ENCODE assay signal across 8 cellular contexts in the genomic region with DNA sequence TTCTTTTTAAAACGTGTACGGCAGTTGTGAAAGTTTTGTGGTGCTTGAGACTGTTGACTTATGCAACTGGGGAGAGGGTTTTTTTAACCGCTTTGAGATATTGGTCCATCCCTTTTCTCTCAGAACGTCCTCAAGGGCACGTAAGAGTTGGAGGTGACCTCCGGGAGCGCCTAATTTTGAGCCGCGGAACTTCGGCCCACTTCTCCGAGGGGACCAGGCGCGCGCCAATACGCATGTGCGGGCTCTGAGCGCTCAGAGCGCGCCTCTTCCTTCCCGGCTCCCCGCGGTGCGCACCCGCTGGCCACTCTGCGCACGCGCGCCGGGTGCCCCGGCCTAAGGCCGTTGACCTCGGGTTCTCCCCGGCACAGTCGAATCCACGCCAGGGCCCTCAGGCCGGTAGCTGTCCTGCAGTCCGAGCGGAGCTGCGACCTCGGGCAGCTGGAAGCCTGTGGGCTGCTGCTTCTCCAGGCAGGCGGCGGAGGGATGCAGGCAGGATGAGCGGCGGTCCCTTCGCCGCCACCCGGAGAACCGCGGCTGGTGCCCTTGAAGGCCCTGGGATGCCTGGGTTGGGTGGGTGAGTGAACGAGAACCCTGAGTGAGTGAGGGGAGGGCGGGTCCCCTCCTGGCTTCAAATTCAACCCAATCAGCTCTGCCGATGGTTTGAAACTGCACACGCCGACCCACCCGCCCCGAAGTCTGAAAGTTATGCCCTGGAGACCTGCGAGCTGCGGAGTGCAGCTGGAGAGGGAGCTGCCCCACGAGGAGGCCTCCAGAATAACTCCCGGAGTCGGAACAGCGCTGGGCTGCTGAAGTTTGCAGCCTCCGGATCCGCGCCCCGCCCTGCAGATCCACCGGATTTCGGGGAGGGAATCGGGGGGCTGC. TPM values are rescaled to one million over a fixed set of nuclear protein-coding genes. Genes with fewer than 3 reads are reported as not detected.
DNase-seq lines count a peak whose midpoint lies in the region; ATAC-seq, FAIRE-seq and TF ChIP-seq lines count a peak whose summit lies in the region.

No MANE protein-coding gene starts in this region.

- DNase-seq in AG08396 (ENCODE audit: low spot score) (peak; percentile 28), GM20000 (ENCODE audit: low spot score) (peak; percentile 74), kidney (peak; percentile 69), breast epithelium (ENCODE audit: low spot score in 2 of 2) (no peak), RKO (ENCODE audit: low spot score) (no peak), NCI-H526 (lab: John Stamatoyannopoulos, UW) (no peak)

- no peak overlapping the region for H3K9ac ChIP-seq in kidney (ENCODE audit: low read length in 2 of 2)

- H3K36me3 ChIP-seq in kidney (ENCODE audit: control insufficient read depth in 1 of 2, insufficient read depth in 2 of 2, low read length in 2 of 2) (no peaks in the 10 kb centered on the region), breast epithelium (no peaks in the 10 kb centered on the region)

- H3K4me3 ChIP-seq in kidney (ENCODE audit: low read length in 2 of 2): no peak overlapping the region
- H3K4me3 ChIP-seq in breast epithelium: peak overlapping the region in 1 of 3 donors; percentile 44

- TF ChIP-seq CTCF in GM20000 (IDR thresholded peaks at IDR 0.05; ENCODE audit: extremely low read depth, missing control alignments) (no peak), kidney (IDR thresholded peaks at IDR 0.05; ENCODE audit: borderline replicate concordance, extremely low read depth, insufficient read depth) (no peak), breast epithelium (IDR thresholded peaks at IDR 0.05) (no peak)

- no peak overlapping the region for H3K27ac ChIP-seq in kidney (ENCODE audit: low read depth in 2 of 2, low read length in 2 of 2)
- no peak overlapping the region for H3K27ac ChIP-seq in breast epithelium

- intact Hi-C loops in kidney (cut with DNase I) (no loop called here), breast epithelium (cut with DNase I; ENCODE audit: low total_unique reads) (no loop called here)

- H3K27me3 ChIP-seq in breast epithelium: peaks cover 3 to 92% of the 10 kb centered on the region in 2 donors

- no peak for FAIRE-seq in kidney (lab: Jason Lieb, UNC)

- H3K9me3 ChIP-seq in kidney (ENCODE audit: control insufficient read depth in 1 of 2, low read length in 2 of 2) (no peaks in the 10 kb centered on the region), breast epithelium (no peaks in the 10 kb centered on the region)

- no peak for TF ChIP-seq POLR2A in breast epithelium (IDR thresholded peaks at IDR 0.05)

- ATAC-seq in SK-N-SH treated with all-trans-retinoic acid at 6 μM for 48 hours (peak; percentile 80), HG03342 (IDR thresholded peaks at IDR 0.05; ENCODE audit: unreplicated experiment) (no peak)

- no peaks in the 10 kb centered on the region for H3K4me1 ChIP-seq in kidney (ENCODE audit: control insufficient read depth in 1 of 2, insufficient read depth in 1 of 2, low read depth in 1 of 2, low read length in 2 of 2)
- no peaks in the 10 kb centered on the region for H3K4me1 ChIP-seq in breast epithelium

TF ChIP-seq in SK-N-SH treated with all-trans-retinoic acid at 6 μM for 48 hours, 23 proteins besides CTCF, POLR2A, EP300 and RAD21:
- TF ChIP-seq ARNTL (CRISPR knock-in tag; IDR thresholded peaks at IDR 0.05; ENCODE audit: borderline replicate concordance, low read depth): no peak
- TF ChIP-seq GLIS3 (CRISPR knock-in tag; IDR thresholded peaks at IDR 0.05): no peak
- TF ChIP-seq, protein P1, sequence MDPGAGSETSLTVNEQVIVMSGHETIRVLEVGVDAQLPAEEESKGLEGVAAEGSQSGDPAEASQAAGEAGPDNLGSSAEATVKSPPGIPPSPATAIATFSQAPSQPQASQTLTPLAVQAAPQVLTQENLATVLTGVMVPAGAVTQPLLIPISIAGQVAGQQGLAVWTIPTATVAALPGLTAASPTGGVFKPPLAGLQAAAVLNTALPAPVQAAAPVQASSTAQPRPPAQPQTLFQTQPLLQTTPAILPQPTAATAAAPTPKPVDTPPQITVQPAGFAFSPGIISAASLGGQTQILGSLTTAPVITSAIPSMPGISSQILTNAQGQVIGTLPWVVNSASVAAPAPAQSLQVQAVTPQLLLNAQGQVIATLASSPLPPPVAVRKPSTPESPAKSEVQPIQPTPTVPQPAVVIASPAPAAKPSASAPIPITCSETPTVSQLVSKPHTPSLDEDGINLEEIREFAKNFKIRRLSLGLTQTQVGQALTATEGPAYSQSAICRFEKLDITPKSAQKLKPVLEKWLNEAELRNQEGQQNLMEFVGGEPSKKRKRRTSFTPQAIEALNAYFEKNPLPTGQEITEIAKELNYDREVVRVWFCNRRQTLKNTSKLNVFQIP (CRISPR knock-in tag; IDR thresholded peaks at IDR 0.05; ENCODE audit: borderline replicate concordance, low read depth): no peak
- no peak for TF ChIP-seq OSR1 (CRISPR knock-in tag; IDR thresholded peaks at IDR 0.05)

RNA-seq across cellular contexts. Expression of a gene that starts 7.3 kb away (rescaled TPM):
- total RNA-seq in kidney: not detected
- polyA plus RNA-seq in kidney (ENCODE audit: insufficient read depth, low read depth, low replicate concordance): not detected
- total RNA-seq in breast epithelium: not detected

Comparison
In these comparisons a context has a peak if more than half of its experiments do, and no peak if none do; other contexts are left out.
1. DNase-seq: peak in AG08396 (single experiment), GM20000 (single experiment) and kidney (single experiment); none in breast epithelium (0 of 2), RKO (single experiment) and NCI-H526 (0 of 2).